In the genomic region with DNA sequence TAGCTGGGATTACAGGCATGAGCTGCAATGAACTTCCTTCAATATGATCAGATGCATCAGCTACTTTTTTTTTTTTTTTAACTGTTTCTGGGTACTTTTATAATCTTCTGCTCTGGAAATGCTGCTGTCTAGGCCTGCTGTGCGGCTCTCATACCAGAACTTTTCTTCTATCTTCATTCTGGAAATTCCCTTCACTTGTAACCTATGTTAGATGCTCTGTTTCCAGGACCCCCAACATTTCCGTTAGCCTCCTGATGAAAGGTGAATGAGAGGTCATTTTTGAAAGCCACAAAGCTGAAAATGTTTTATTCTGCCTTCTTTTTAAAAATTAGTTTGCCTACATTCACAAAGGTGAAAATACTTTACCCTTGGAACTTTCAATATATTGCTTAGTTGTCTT, we compare ENCODE assay signal across 10 cellular contexts. TPM values are rescaled to one million over a fixed set of nuclear protein-coding genes. Genes with fewer than 3 reads are reported as not detected.
A peak's percentile ranks its signal among the peaks of the same experiment; 100 is the strongest.
DNase-seq lines count a peak whose midpoint lies in the region; ATAC-seq and TF ChIP-seq lines count a peak whose summit lies in the region.
"Had no signal": no experiment of that assay in that cellular context is flagged by ENCODE, and none has a peak within 500 bp of the region (broad histone marks: within the 10 kb centered on the region; RNA-seq: fewer than 3 reads in every experiment).

No MANE protein-coding gene starts in this region.

- peak overlapping the region; percentile 47 for H3K27ac Mint-ChIP-seq in MCF 10A (ENCODE audit: low read depth, unreplicated experiment)
- H3K27ac Mint-ChIP-seq in activated T-helper 17 cell treated with anti-CD3 and anti-CD28 coated beads, Interleukin-2, amount 50 U/mL, for 72 hours: peak overlapping the region; percentile 69

- peaks cover 6% of the 10 kb centered on the region for H3K36me3 Mint-ChIP-seq in MCF 10A (ENCODE audit: insufficient read depth, unreplicated experiment)
- peaks cover 54% of the 10 kb centered on the region for H3K36me3 Mint-ChIP-seq in activated T-helper 17 cell treated with anti-CD3 and anti-CD28 coated beads, Interleukin-2, amount 50 U/mL, for 72 hours (ENCODE audit: low read depth)

- H3K4me3 ChIP-seq in breast epithelium (no peak overlapping the region), heart right ventricle (no peak overlapping the region)

- no TSS peak for BruUV-seq in MCF 10A (replicated peaks; lab: Mats Ljungman, UMichigan)

- no peak overlapping the region for H3K4me3 Mint-ChIP-seq in MCF 10A (ENCODE audit: unreplicated experiment)
- H3K4me3 Mint-ChIP-seq in activated T-helper 17 cell treated with anti-CD3 and anti-CD28 coated beads, Interleukin-2, amount 50 U/mL, for 72 hours: peak overlapping the region; percentile 64

- peaks cover 35% of the 10 kb centered on the region for H3K4me1 Mint-ChIP-seq in MCF 10A (ENCODE audit: insufficient read depth, unreplicated experiment)
- peaks cover 40% of the 10 kb centered on the region for H3K4me1 Mint-ChIP-seq in activated T-helper 17 cell treated with anti-CD3 and anti-CD28 coated beads, Interleukin-2, amount 50 U/mL, for 72 hours

- no peaks in the 10 kb centered on the region for H3K27me3 Mint-ChIP-seq in MCF 10A (ENCODE audit: insufficient read depth, unreplicated experiment)
- no peaks in the 10 kb centered on the region for H3K27me3 Mint-ChIP-seq in activated T-helper 17 cell treated with anti-CD3 and anti-CD28 coated beads, Interleukin-2, amount 50 U/mL, for 72 hours

- H3K27me3 ChIP-seq in breast epithelium: no peaks in the 10 kb centered on the region
- H3K27me3 ChIP-seq in heart right ventricle: no peaks in the 10 kb centered on the region
- H3K27me3 ChIP-seq: brain microvascular endothelial cell had no signal

- H3K9me3 Mint-ChIP-seq in MCF 10A (ENCODE audit: unreplicated experiment): peaks cover under 1% of the 10 kb centered on the region
- no peaks in the 10 kb centered on the region for H3K9me3 Mint-ChIP-seq in activated T-helper 17 cell treated with anti-CD3 and anti-CD28 coated beads, Interleukin-2, amount 50 U/mL, for 72 hours

- 74 to 77% methylated on average over 2 of the region's 2 CpGs for WGBS in heart right ventricle, 2 donors

- intact Hi-C loops in MCF 10A (cut with micrococcal nuclease): loop anchor here (1.0 to 5.0 kb wide), 3 partner anchors 97 to 286 kb away; no protein-coding TSS in a partner anchor
- intact Hi-C loops in breast epithelium (cut with DNase I; ENCODE audit: low total_unique reads): no loop called here
- intact Hi-C loops in heart right ventricle (cut with DNase I): loop anchor here in 5 of 10 donors (2.0 to 10.0 kb wide), 4 partner anchors 177 to 287 kb away; no protein-coding TSS in a partner anchor

- TF ChIP-seq POLR2A in breast epithelium (IDR thresholded peaks at IDR 0.05): no peak

- peak; percentile 40 for ATAC-seq in HG02884 (IDR thresholded peaks at IDR 0.05; ENCODE audit: unreplicated experiment)
- peak; percentile 48 for ATAC-seq in activated T-helper 17 cell treated with anti-CD3 and anti-CD28 coated beads, Interleukin-2, amount 50 U/mL, for 72 hours (replicated peaks)
- no peak for ATAC-seq in HG02973 (IDR thresholded peaks at IDR 0.05; ENCODE audit: unreplicated experiment)
- ATAC-seq in heart right ventricle: no peak

- H3K27ac ChIP-seq in breast epithelium (no peak overlapping the region), heart right ventricle (no peak overlapping the region)
- H3K27ac ChIP-seq: brain microvascular endothelial cell had no signal

- CTCF ChIA-PET in MCF 10A (lab: Yijun Ruan, JAX): interaction anchor here (0.6 to 2.3 kb wide), 14 partner anchors 9 to 1154 kb away, joined by 3 to 19 read pairs (median 4); a partner anchor contains a TSS

- DNase-seq in MCF 10A (ENCODE audit: unreplicated experiment): no peak
- DNase-seq in breast epithelium (ENCODE audit: low spot score in 2 of 2): no peak
- DNase-seq in stimulated activated CD4-positive, alpha-beta T cell treated with anti-CD3 and anti-CD28 coated beads, Interleukin-4, amount 100 ng/mL, for 24 hours: no peak
- no peak for DNase-seq in NCI-H2107 (lab: John Stamatoyannopoulos, UW)
- no peak for DNase-seq in heart right ventricle
- DNase-seq: brain microvascular endothelial cell, NCI-H526 treated with DMSO at 0.1 percent for 48 hours had no signal

- no peak for TF ChIP-seq CTCF in MCF 10A (IDR thresholded peaks at IDR 0.05; ENCODE audit: unreplicated experiment)
- no peak for TF ChIP-seq CTCF in breast epithelium (IDR thresholded peaks at IDR 0.05)
- no peak for TF ChIP-seq CTCF in heart right ventricle (IDR thresholded peaks at IDR 0.05)

- H3K9me3 ChIP-seq in breast epithelium (no peaks in the 10 kb centered on the region), heart right ventricle (peaks cover 0 to 9% (median 0%) of the 10 kb centered on the region in 11 donors)

- H3K4me1 ChIP-seq in breast epithelium: no peaks in the 10 kb centered on the region
- H3K4me1 ChIP-seq in heart right ventricle: peaks cover 0 to 73% (median 43%) of the 10 kb centered on the region in 9 donors

- POLR2A ChIA-PET in MCF 10A (lab: Yijun Ruan, JAX): interaction anchor here (0.6 to 1.6 kb wide), 4 partner anchors 8 to 355 kb away, joined by 3 to 5 read pairs (median 4); no protein-coding TSS in a partner anchor

- H3K36me3 ChIP-seq in breast epithelium (no peaks in the 10 kb centered on the region), heart right ventricle (peaks cover 0 to 11% (median 0%) of the 10 kb centered on the region in 9 donors)
- H3K36me3 ChIP-seq: brain microvascular endothelial cell had no signal

RNA-seq across cellular contexts. Expression of a gene that starts 8.6 kb away (rescaled TPM):
- total RNA-seq in MCF 10A (2022) (74.2 and 86.1 TPM in 2 replicates), breast epithelium (100 to 1,000 TPM in 1 of 3 donors, 10 to 100 TPM in 2; 77.0 to 145 (median 78.4) TPM), heart right ventricle (10 to 100 TPM; 52.8 to 77.9 (median 59.0) TPM)
- total RNA-seq in activated T-helper 17 cell treated with anti-CD3 and anti-CD28 coated beads, Interleukin-2, amount 50 U/mL, for 72 hours: 10 to 100 TPM; 68.7 to 79.8 TPM
- 10 to 100 TPM; 14.1 to 42.1 TPM for polyA plus RNA-seq in heart right ventricle

Comparison
In these comparisons a context has a peak if more than half of its experiments do, and no peak if none do; other contexts are left out.
1. ATAC-seq: peak in HG02884 (single experiment) and activated T-helper 17 cell treated with anti-CD3 and anti-CD28 coated beads, Interleukin-2, amount 50 U/mL, for 72 hours (single experiment); none in HG02973 (single experiment) and heart right ventricle (0 of 8).